29 cellular contexts compared by ENCODE assay signal in genomic region chr2:127469974-127470373, GRCh38. TPM values are rescaled to one million over a fixed set of nuclear protein-coding genes. Genes with fewer than 3 reads are reported as not detected.
"Had no signal": no experiment of that assay in that cellular context is flagged by ENCODE, and none has a peak within 500 bp of the region (broad histone marks: within the 10 kb centered on the region; RNA-seq: fewer than 3 reads in every experiment).

No MANE protein-coding gene starts in this region.

- H3K27me3 ChIP-seq: stomach, suprapubic skin, testis, thyroid gland, tibial artery, tibial nerve, transverse colon, upper lobe of left lung, upper lobe of right lung, uterus, vagina had no signal

- FAIRE-seq: urothelium cell line had no signal

- H3K36me3 ChIP-seq: suprapubic skin, thoracic aorta, thyroid gland, transverse colon, uterus had no signal

- H3K9me3 ChIP-seq: stomach, suprapubic skin, testis, thoracic aorta, thyroid gland, tibial artery, tibial nerve, transverse colon, upper lobe of left lung, upper lobe of right lung, uterus, vagina had no signal

- ATAC-seq: stimulated activated effector memory CD8-positive, alpha-beta T cell treated with anti-CD3 and anti-CD28 coated beads, Interleukin-12 subunit alpha, Interleukin-12 subunit beta, amount 100 ng/mL, for 72 hours; stimulated activated memory B cell treated with anti-CD40 and anti-IgM and Interleukin-4, amounts not matched to agents 10 μg/mL and 1 μg/mL and 100 μg/mL, for 72 hours; stimulated activated naive B cell treated with anti-CD40 and anti-IgM and Interleukin-4, amounts not matched to agents 10 μg/mL and 1 μg/mL and 100 μg/mL, for 72 hours; stimulated activated naive CD8-positive, alpha-beta T cell treated with anti-CD3 and anti-CD28 coated beads, Interleukin-15, amount 100 ng/mL, for 72 hours; stimulated activated naive CD8-positive, alpha-beta T cell treated with anti-CD3 and anti-CD28 coated beads, Interleukin-15, Interleukin-2, amounts not matched to agents 100 U/mL and 50 U/mL, for 24 hours; upper lobe of right lung had no signal

- DNase-seq: stimulated activated CD4-positive, alpha-beta T cell treated with anti-CD3 and anti-CD28 coated beads, Interleukin-2, amount 100 ng/mL, for 48 hours; stimulated activated CD4-positive, alpha-beta T cell treated with anti-CD3 and anti-CD28 coated beads, Interleukin-4, amount 100 ng/mL, for 1 hour; stimulated activated CD4-positive, alpha-beta T cell treated with anti-CD3 and anti-CD28 coated beads, Interleukin-4, amount 100 ng/mL, for 24 hours; stimulated activated CD4-positive, alpha-beta T cell treated with anti-CD3 and anti-CD28 coated beads, Interleukin-4, amount 100 ng/mL, for 4 hours; stimulated activated CD8-positive, alpha-beta memory T cell treated with anti-CD3 and anti-CD28 coated beads, Interleukin-4, amount 100 ng/mL, for 48 hours; stimulated activated naive B cell treated with anti-CD40 and anti-IgM and Interleukin-4, amounts not matched to agents 10 μg/mL and 1 μg/mL and 100 μg/mL, for 72 hours; stimulated activated naive CD4-positive, alpha-beta T cell; stimulated activated naive CD4-positive, alpha-beta T cell treated with Interleukin-2 at 50 U/mL for 16 hours; stimulated activated naive CD8-positive, alpha-beta T cell treated with anti-CD3 and anti-CD28 coated beads, Interleukin-15, amount 100 ng/mL, for 72 hours; stimulated activated naive CD8-positive, alpha-beta T cell treated with anti-CD3 and anti-CD28 coated beads, Interleukin-15, Interleukin-2, amounts not matched to agents 100 U/mL and 50 U/mL, for 24 hours; stomach; substantia nigra; testis; thyroid gland; tibial artery; transverse colon; trophoblast cell; upper lobe of left lung; upper lobe of right lung; uterus had no signal

- H3K4me1 ChIP-seq: stomach, testis, thyroid gland, tibial artery, tibial nerve, upper lobe of left lung, upper lobe of right lung, uterus, vagina had no signal

- H3K27ac ChIP-seq: stomach, suprapubic skin, testis, thoracic aorta, thyroid gland, tibial artery, tibial nerve, transverse colon, upper lobe of left lung, upper lobe of right lung, uterus, vagina had no signal

- H3K4me3 ChIP-seq: stomach, suprapubic skin, testis, thoracic aorta, thyroid gland, tibial artery, tibial nerve, transverse colon, upper lobe of left lung, upper lobe of right lung, uterus, vagina had no signal

RNA-seq across cellular contexts. Expression of gene PROC, which starts 51.7 kb away (rescaled TPM):
- total RNA-seq: subcutaneous adipose tissue, thoracic aorta, thyroid gland, tibial nerve, upper lobe of right lung, ureter, vagina had no signal
